Comparison of ENCODE assay signal across 23 cellular contexts in the genomic region with DNA sequence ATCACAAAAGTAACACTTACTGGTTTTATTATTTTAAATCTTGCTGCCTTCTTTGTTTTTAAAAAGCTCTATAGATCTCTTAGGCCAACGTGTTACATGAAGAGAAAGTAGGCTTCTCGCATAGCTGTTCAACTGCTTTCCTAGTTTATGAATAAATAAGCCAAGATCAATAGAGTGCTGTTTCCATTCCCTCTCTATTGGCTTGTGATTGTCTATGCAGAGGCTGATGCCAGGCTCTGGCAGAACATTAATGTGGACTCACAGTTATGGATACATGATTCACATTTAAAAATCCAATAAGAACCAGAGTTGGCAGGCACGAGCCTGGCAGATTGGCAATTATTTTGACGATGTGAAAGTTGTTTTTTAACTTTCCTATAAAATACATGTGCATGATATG.
"Had no signal": no experiment of that assay in that cellular context is flagged by ENCODE, and none has a peak within 500 bp of the region (broad histone marks: within the 10 kb centered on the region; RNA-seq: fewer than 3 reads in every experiment).

No MANE protein-coding gene starts in this region.

- H3K9ac ChIP-seq: neural progenitor cell had no signal

- H3K4me2 ChIP-seq: neural progenitor cell had no signal

- H2AFZ ChIP-seq: neural progenitor cell had no signal

- ATAC-seq: effector memory CD8-positive, alpha-beta T cell; left colon; left ventricle myocardium superior; mucosa of descending colon; naive thymus-derived CD4-positive, alpha-beta T cell; psoas muscle; right cardiac atrium; stimulated activated memory B cell treated with anti-CD40 and anti-IgM and Interleukin-4, amounts not matched to agents 10 μg/mL and 1 μg/mL and 100 μg/mL, for 72 hours; stimulated activated naive CD8-positive, alpha-beta T cell treated with anti-CD3 and anti-CD28 coated beads, Interleukin-15, Interleukin-2, amounts not matched to agents 100 U/mL and 50 U/mL, for 24 hours had no signal

- DNase-seq: colonic mucosa; effector memory CD8-positive, alpha-beta T cell; erythroblast; esophagus squamous epithelium; hypothalamus; immature natural killer cell; islet precursor cell; kidney glomerular epithelial cell; left colon; left ventricle myocardium superior; mesenchymal stem cell; mucosa of descending colon; naive thymus-derived CD4-positive, alpha-beta T cell; ovary; posterior cingulate gyrus; psoas muscle; right cardiac atrium; spleen; stimulated activated CD4-positive, alpha-beta T cell treated with anti-CD3 and anti-CD28 coated beads, Interleukin-4, amount 100 ng/mL, for 4 hours; stimulated activated naive CD8-positive, alpha-beta T cell treated with anti-CD3 and anti-CD28 coated beads, Interleukin-15, Interleukin-2, amounts not matched to agents 100 U/mL and 50 U/mL, for 24 hours had no signal

- H3K4me1 ChIP-seq: colonic mucosa, neural progenitor cell, psoas muscle, spleen had no signal

- H3K4me3 ChIP-seq: colonic mucosa, esophagus squamous epithelium, mucosa of descending colon, neural progenitor cell, ovary, psoas muscle, skin epidermis, spleen had no signal

- H3K27me3 ChIP-seq: colonic mucosa, esophagus squamous epithelium, neural progenitor cell, ovary, spleen had no signal

- H3K9me3 ChIP-seq: colonic mucosa, esophagus squamous epithelium, mucosa of descending colon, ovary, psoas muscle had no signal

- H3K27ac ChIP-seq: colonic mucosa, esophagus squamous epithelium, neural progenitor cell, ovary, psoas muscle, skin epidermis, spleen had no signal

- H3K36me3 ChIP-seq: colonic mucosa, esophagus squamous epithelium, neural progenitor cell, ovary, spleen had no signal
